8 cellular contexts compared by ENCODE assay signal in genomic region chr11:9265211-9266131, GRCh38. TPM values are rescaled to one million over a fixed set of nuclear protein-coding genes. Genes with fewer than 3 reads are reported as not detected.
DNase-seq lines count a peak whose midpoint lies in the region; ATAC-seq and TF ChIP-seq lines count a peak whose summit lies in the region.

Gene DENND5A (minus strand): TSS chr11:9265350. CDS start chr11:9265069, 281 bp downstream.

- H3K4me3 ChIP-seq in BLaER1 (peak within 1 kb of the TSS; percentile 98), LNCaP clone FGC (ENCODE audit: low read depth, low read length) (peak within 1 kb of the TSS; percentile 87), SJSA1 (peak within 1 kb of the TSS; percentile 76), gastroesophageal sphincter (peak within 1 kb of the TSS; percentile 77 to 99), neuron (ENCODE audit: low read length) (peak within 1 kb of the TSS; percentile 66), thoracic aorta (peak within 1 kb of the TSS; percentile 94)

- H3K9me3 ChIP-seq in BLaER1 (no peaks in the 10 kb centered on the region), SJSA1 (replicated peaks) (no peaks in the 10 kb centered on the region), gastroesophageal sphincter (no peaks in the 10 kb centered on the region), neuron (ENCODE audit: low read length) (no peaks in the 10 kb centered on the region), thoracic aorta (no peaks in the 10 kb centered on the region)

- DNase-seq in GM20000 (ENCODE audit: low spot score): peak; percentile 94
- DNase-seq in LNCaP clone FGC (ENCODE audit: low read depth): no peak
- DNase-seq in SJSA1 (ENCODE audit: low read depth in 1 of 2, low spot score in 2 of 2): peak; percentile 82 to 85
- peak; percentile 74 for DNase-seq in activated naive CD4-positive, alpha-beta T cell treated with anti-CD3 and anti-CD28 coated beads, Interleukin-2, amount 10 ng/mL, durations not matched to agents 7 days and 5 days
- DNase-seq in thoracic aorta (ENCODE audit: low spot score): peak; percentile 24

- ATAC-seq in gastroesophageal sphincter: peak; percentile 92
- ATAC-seq in thoracic aorta (ENCODE audit: insufficient number of reproducible peaks, low FRiP score, low read depth): peak; percentile 72

- H3K27ac ChIP-seq in BLaER1 (peak within 1 kb of the TSS; percentile 91), SJSA1 (peak within 1 kb of the TSS; percentile 81), gastroesophageal sphincter (peak within 1 kb of the TSS; percentile 94 to 99 (median 98)), thoracic aorta (peak within 1 kb of the TSS; percentile 96 to 97)

- WGBS in gastroesophageal sphincter (ENCODE audit: low coverage in 1 of 2), 2 donors: 37 to 69% methylated on average over 6 to 10 of the region's 63 CpGs

- H3K9me3 Mint-ChIP-seq in activated naive CD4-positive, alpha-beta T cell treated with anti-CD3 and anti-CD28 coated beads, Interleukin-2, amount 10 ng/mL, durations not matched to agents 7 days and 5 days: no peaks in the 10 kb centered on the region

- CTCF ChIA-PET in activated naive CD4-positive, alpha-beta T cell treated with anti-CD3 and anti-CD28 coated beads, Interleukin-2, amount 10 ng/mL, durations not matched to agents 7 days and 5 days (lab: Charles Lee): interaction anchor here (0.6 to 1.4 kb wide), 3 partner anchors 15 to 100 kb away, joined by 3 to 5 read pairs (median 4); no protein-coding TSS in a partner anchor

- peak; percentile 74 to 79 for TF ChIP-seq POLR2A in gastroesophageal sphincter (IDR thresholded peaks at IDR 0.05)

- H3K4me1 ChIP-seq in BLaER1: peaks cover 38% of the 10 kb centered on the region
- peaks cover 5% of the 10 kb centered on the region for H3K4me1 ChIP-seq in SJSA1 (replicated peaks)
- H3K4me1 ChIP-seq in gastroesophageal sphincter: peaks cover 0 to 42% (median 8%) of the 10 kb centered on the region in 3 donors
- H3K4me1 ChIP-seq in neuron (ENCODE audit: insufficient read depth, low read length): peaks cover 9% of the 10 kb centered on the region
- H3K4me1 ChIP-seq in thoracic aorta (ENCODE audit: control insufficient read depth in 1 of 2, low read depth in 2 of 2): peaks cover 6 to 22% of the 10 kb centered on the region in 2 donors

- TF ChIP-seq EP300 in gastroesophageal sphincter (IDR thresholded peaks at IDR 0.05): no peak

- H3K36me3 ChIP-seq in BLaER1 (no peaks in the 10 kb centered on the region), SJSA1 (peaks cover 4% of the 10 kb centered on the region; the same call in 1 of the 2 replicates), gastroesophageal sphincter (no peaks in the 10 kb centered on the region), neuron (ENCODE audit: insufficient read depth, low read length) (no peaks in the 10 kb centered on the region), thoracic aorta (no peaks in the 10 kb centered on the region)

- peaks cover 18% of the 10 kb centered on the region for H3K36me3 Mint-ChIP-seq in activated naive CD4-positive, alpha-beta T cell treated with anti-CD3 and anti-CD28 coated beads, Interleukin-2, amount 10 ng/mL, durations not matched to agents 7 days and 5 days

- peak within 1 kb of the TSS; percentile 94 for H3K27ac Mint-ChIP-seq in activated naive CD4-positive, alpha-beta T cell treated with anti-CD3 and anti-CD28 coated beads, Interleukin-2, amount 10 ng/mL, durations not matched to agents 7 days and 5 days

- peak within 1 kb of the TSS; percentile 94 for H3K4me3 Mint-ChIP-seq in activated naive CD4-positive, alpha-beta T cell treated with anti-CD3 and anti-CD28 coated beads, Interleukin-2, amount 10 ng/mL, durations not matched to agents 7 days and 5 days

- H3K27me3 Mint-ChIP-seq in activated naive CD4-positive, alpha-beta T cell treated with anti-CD3 and anti-CD28 coated beads, Interleukin-2, amount 10 ng/mL, durations not matched to agents 7 days and 5 days: peaks cover 47% of the 10 kb centered on the region

- H4K20me1 ChIP-seq in BLaER1: peaks cover 44% of the 10 kb centered on the region

- H3K9ac ChIP-seq in BLaER1: peak within 1 kb of the TSS; percentile 95

- no peak for TF ChIP-seq CTCF in GM20000 (IDR thresholded peaks at IDR 0.05; ENCODE audit: extremely low read depth, missing control alignments)
- TF ChIP-seq CTCF in LNCaP clone FGC (IDR thresholded peaks at IDR 0.05; ENCODE audit: control insufficient read depth, extremely low read depth, insufficient read depth): peak; percentile 39
- TF ChIP-seq CTCF in gastroesophageal sphincter (IDR thresholded peaks at IDR 0.05): peak in 1 of 4 experiments; percentile 22
- TF ChIP-seq CTCF in thoracic aorta (IDR thresholded peaks at IDR 0.05): no peak

- peaks cover 45% of the 10 kb centered on the region for H3K4me1 Mint-ChIP-seq in activated naive CD4-positive, alpha-beta T cell treated with anti-CD3 and anti-CD28 coated beads, Interleukin-2, amount 10 ng/mL, durations not matched to agents 7 days and 5 days

- peak within 1 kb of the TSS; percentile 89 for H2AFZ ChIP-seq in neuron (ENCODE audit: low read depth, low read length)

- H3K27me3 ChIP-seq in BLaER1 (0 out of 2 replicates have a peak, but pooled peaks cover 3% of the 10 kb centered on the region), SJSA1 (replicated peaks) (no peaks in the 10 kb centered on the region), gastroesophageal sphincter (no peaks in the 10 kb centered on the region), neuron (ENCODE audit: insufficient read depth, low read length) (no peaks in the 10 kb centered on the region), thoracic aorta (replicated peaks; ENCODE audit: insufficient read depth) (no peaks in the 10 kb centered on the region)

- H3K4me2 ChIP-seq in BLaER1: peak within 1 kb of the TSS; percentile 79

RNA-seq across cellular contexts. Expression of gene DENND5A, which starts in this region (rescaled TPM):
- 29.4 and 44.6 TPM in 2 replicates for total RNA-seq in SJSA1 (2014; rRNA removed; shearing (Covaris generic))
- total RNA-seq in gastroesophageal sphincter: 100 to 1,000 TPM in 2 of 4 donors, 10 to 100 TPM in 2; 79.2 to 151 (median 96.2) TPM
- 100 to 1,000 TPM; 169 to 178 TPM for total RNA-seq in thoracic aorta
